Comparison of ENCODE assay signal across 16 cellular contexts in the genomic region with DNA sequence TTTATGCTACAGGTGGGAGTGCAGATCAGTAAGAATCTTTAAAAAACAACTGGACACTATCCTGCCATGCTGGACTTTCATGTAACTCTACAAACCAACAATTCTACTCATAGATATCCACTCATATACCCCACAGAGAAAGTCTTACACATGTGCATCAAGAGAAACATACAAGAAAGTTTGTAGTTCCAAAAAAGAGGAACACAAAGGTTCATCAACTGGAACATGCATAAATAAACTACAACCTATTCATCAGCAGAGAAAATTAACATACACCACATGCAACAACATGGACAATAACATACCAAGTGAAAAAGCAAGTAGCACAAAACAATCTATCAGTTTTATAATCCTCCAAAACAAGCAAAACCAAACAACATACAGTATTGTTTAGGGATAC. TPM values are rescaled to one million over a fixed set of nuclear protein-coding genes. Genes with fewer than 3 reads are reported as not detected.
DNase-seq lines count a peak whose midpoint lies in the region; ATAC-seq and TF ChIP-seq lines count a peak whose summit lies in the region.
"Had no signal": no experiment of that assay in that cellular context is flagged by ENCODE, and none has a peak within 500 bp of the region (broad histone marks: within the 10 kb centered on the region; RNA-seq: fewer than 3 reads in every experiment).

No MANE protein-coding gene starts in this region.

- TF ChIP-seq CTCF in DOHH2 (IDR thresholded peaks at IDR 0.05; ENCODE audit: low read depth, low read length, poor library complexity, severe bottlenecking): no peak
- no peak for TF ChIP-seq CTCF in OCI-LY3 (IDR thresholded peaks at IDR 0.05; ENCODE audit: low read depth, low read length)

- H3K27ac Mint-ChIP-seq in naive B cell: peak overlapping the region in 5 of 6 donors; percentile 1 to 74 (median 22)
- H3K27ac Mint-ChIP-seq: CD8-positive, alpha-beta T cell had no signal

- H3K9ac ChIP-seq in OCI-LY3 (ENCODE audit: low read length): no peak overlapping the region
- H3K9ac ChIP-seq: BLaER1, GM23248 had no signal

- no peak overlapping the region for H3K27ac ChIP-seq in DOHH2 (ENCODE audit: low read depth, low read length)
- H3K27ac ChIP-seq in OCI-LY3 (ENCODE audit: low read length): peak overlapping the region; percentile 16
- H3K27ac ChIP-seq: BLaER1, C4-2B, GM23248 had no signal

- no peak overlapping the region for H2AFZ ChIP-seq in OCI-LY3 (ENCODE audit: low read depth, low read length)
- H2AFZ ChIP-seq: GM23248 had no signal

- H3K36me3 ChIP-seq in DOHH2 (ENCODE audit: control insufficient read depth, low read length): peaks cover 54% of the 10 kb centered on the region
- H3K36me3 ChIP-seq in OCI-LY3 (replicated peaks; ENCODE audit: low read depth, low read length): peaks cover 83% of the 10 kb centered on the region

- H3F3A ChIP-seq in DOHH2 (ENCODE audit: control insufficient read depth, insufficient read depth): no peaks in the 10 kb centered on the region

- H3K9me3 Mint-ChIP-seq in naive B cell: peaks cover 0 to 3% (median 2%) of the 10 kb centered on the region in 7 donors
- H3K9me3 Mint-ChIP-seq: CD8-positive, alpha-beta T cell had no signal

- H3K79me2 ChIP-seq in DOHH2 (ENCODE audit: control insufficient read depth, low read length): peaks cover 86% of the 10 kb centered on the region
- peaks cover 100% of the 10 kb centered on the region for H3K79me2 ChIP-seq in OCI-LY3 (ENCODE audit: low read length)

- H3K9me3 ChIP-seq in DOHH2 (ENCODE audit: control insufficient read depth, insufficient read depth, low read length) (no peaks in the 10 kb centered on the region), OCI-LY3 (ENCODE audit: insufficient read depth, low read length) (no peaks in the 10 kb centered on the region)

- peak overlapping the region in 1 of 8 donors; percentile 13 for H3K4me3 Mint-ChIP-seq in naive B cell
- H3K4me3 Mint-ChIP-seq: CD4-positive, CD25-positive, alpha-beta regulatory T cell; CD8-positive, alpha-beta T cell had no signal

- H3K4me3 ChIP-seq in DOHH2 (ENCODE audit: low read length): no peak overlapping the region
- no peak overlapping the region for H3K4me3 ChIP-seq in OCI-LY3 (ENCODE audit: low read length)
- H3K4me3 ChIP-seq: BLaER1, GM23248 had no signal

- H3K9me2 ChIP-seq in DOHH2 (replicated peaks; ENCODE audit: control insufficient read depth, low read length): no peaks in the 10 kb centered on the region

- H3K4me2 ChIP-seq in DOHH2 (ENCODE audit: low read length) (0 out of 2 replicates have a peak overlapping the region, but pooled peaks have one; percentile 3), OCI-LY3 (ENCODE audit: low read length) (0 out of 2 replicates have a peak overlapping the region, but pooled peaks have one; percentile 1)
- H3K4me2 ChIP-seq: BLaER1 had no signal

- peaks cover 13 to 47% (median 23%) of the 10 kb centered on the region in 3 donors for H3K4me1 Mint-ChIP-seq in naive B cell
- H3K4me1 Mint-ChIP-seq: CD4-positive, CD25-positive, alpha-beta regulatory T cell had no signal

- no peak for DNase-seq in naive B cell
- DNase-seq in NCI-H1417 treated with DMSO at 0.1 percent for 48 hours (lab: John Stamatoyannopoulos, UW): no peak
- DNase-seq in NCI-H526 treated with DMSO at 0.1 percent for 48 hours (lab: John Stamatoyannopoulos, UW): no peak
- no peak for DNase-seq in midbrain (lab: John Stamatoyannopoulos, UW)
- no peak for DNase-seq in epidermal melanocyte (ENCODE audit: insufficient read length, low spot score)
- DNase-seq: CD4-positive, CD25-positive, alpha-beta regulatory T cell; CD8-positive, alpha-beta T cell; DMS53; DMS79 treated with DMSO at 0.1 percent for 48 hours; GM23248; H7; HCEC 1CT had no signal

- H4K20me1 ChIP-seq in DOHH2 (ENCODE audit: control insufficient read depth, insufficient read depth, low read depth, low read length): no peaks in the 10 kb centered on the region
- H4K20me1 ChIP-seq in OCI-LY3 (ENCODE audit: insufficient read depth, low read length): peaks cover 94% of the 10 kb centered on the region

- H3K36me3 Mint-ChIP-seq in naive B cell: peaks cover 0 to 10% of the 10 kb centered on the region in 2 donors
- H3K36me3 Mint-ChIP-seq: CD4-positive, CD25-positive, alpha-beta regulatory T cell; CD8-positive, alpha-beta T cell had no signal

- H3K27me3 ChIP-seq in DOHH2 (ENCODE audit: control insufficient read depth, low read length) (no peaks in the 10 kb centered on the region), OCI-LY3 (ENCODE audit: low read depth, low read length) (no peaks in the 10 kb centered on the region)
- H3K27me3 ChIP-seq: BLaER1 had no signal

- H3K4me1 ChIP-seq in DOHH2 (ENCODE audit: control insufficient read depth, low read length) (peaks cover 22% of the 10 kb centered on the region), OCI-LY3 (ENCODE audit: low read length) (peaks cover 52% of the 10 kb centered on the region)

- peak; percentile 68 to 69 for ATAC-seq in naive B cell (ENCODE audit: low read depth in 2 of 2)
- ATAC-seq: CD8-positive, alpha-beta T cell had no signal

- H3K27me3 Mint-ChIP-seq in naive B cell: no peaks in the 10 kb centered on the region
- H3K27me3 Mint-ChIP-seq: CD4-positive, CD25-positive, alpha-beta regulatory T cell had no signal

RNA-seq across cellular contexts. Expression of gene TCF4, which starts 17.0 kb away (rescaled TPM):
- 100 to 1,000 TPM; 199 to 274 (median 217) TPM for polyA plus RNA-seq in naive B cell (ENCODE audit: low read depth in 6 of 6)
